Comparison of ENCODE assay signal across 8 cellular contexts in genomic region chr1:31788825-31789256, GRCh38. TPM values are rescaled to one million over a fixed set of nuclear protein-coding genes. Genes with fewer than 3 reads are reported as not detected.
A peak's percentile ranks its signal among the peaks of the same experiment; 100 is the strongest.
DNase-seq lines count a peak whose midpoint lies in the region; ATAC-seq and TF ChIP-seq lines count a peak whose summit lies in the region.

No MANE protein-coding gene starts in this region.

- POLR2A ChIA-PET in CD4-positive, alpha-beta memory T cell (lab: Charles Lee; ENCODE audit: partially characterized antibody) = interaction anchor here (0.8 to 2.5 kb wide), 16 partner anchors 9 to 284 kb away, joined by 3 to 32 read pairs (median 5); partner anchors contain the start of genes ADGRB2, KHDRBS1, PEF1 and PTP4A2

- H3K4me3 ChIP-seq in CD4-positive, alpha-beta memory T cell (ENCODE audit: low read length in 2 of 2) = peak overlapping the region; percentile 78 to 85
- peak overlapping the region; percentile 78 for H3K4me3 ChIP-seq in psoas muscle

- peak overlapping the region; percentile 90 to 99 (median 97) for H3K27ac Mint-ChIP-seq in CD4-positive, alpha-beta memory T cell
- peak overlapping the region; percentile 98 for H3K27ac Mint-ChIP-seq in IgD-negative memory B cell

- H3K27ac ChIP-seq in CD4-positive, alpha-beta memory T cell (ENCODE audit: low read depth, low read length) = peak overlapping the region; percentile 71
- peak overlapping the region; percentile 56 for H3K27ac ChIP-seq in psoas muscle

- no peaks in the 10 kb centered on the region for H3K36me3 ChIP-seq in CD4-positive, alpha-beta memory T cell (ENCODE audit: insufficient read depth, low read length)
- H3K36me3 ChIP-seq in psoas muscle (ENCODE audit: insufficient read depth in 1 of 2, low read depth in 1 of 2) = no peaks in the 10 kb centered on the region

- H3K4me3 Mint-ChIP-seq in CD4-positive, alpha-beta memory T cell = peak overlapping the region; percentile 89 to 96 (median 94)
- H3K4me3 Mint-ChIP-seq in IgD-negative memory B cell = peak overlapping the region; percentile 92 to 99 (median 96)
- peak overlapping the region; percentile 86 for H3K4me3 Mint-ChIP-seq in activated T-cell treated with anti-CD3 and anti-CD28 coated beads, Interleukin-2, amount 50 U/mL, for 4 hours

- intact Hi-C loops in CD4-positive, alpha-beta memory T cell (cut with micrococcal nuclease) = loop anchor here (1.0 to 5.0 kb wide), 8 partner anchors 24 to 395 kb away; partner anchors contain the start of gene PEF1
- intact Hi-C loops in Right ventricle myocardium superior (cut with DNase I) = loop anchor here (2.0 to 10.0 kb wide), 2 partner anchors 124 to 224 kb away; no protein-coding TSS in a partner anchor
- intact Hi-C loops in psoas muscle (cut with DNase I) = loop anchor here (1.0 to 10.0 kb wide), 6 partner anchors 26 to 227 kb away; no protein-coding TSS in a partner anchor

- peak in 1 of 5 donors; percentile 56 for DNase-seq in CD4-positive, alpha-beta memory T cell
- no peak for DNase-seq in activated T-cell treated with anti-CD3 and anti-CD28 coated beads, Interleukin-2, amount 50 U/mL, for 4 hours
- no peak for DNase-seq in Right ventricle myocardium superior
- no peak for DNase-seq in psoas muscle
- DNase-seq in NCI-H187 treated with DMSO at 0.1 percent for 48 hours (lab: John Stamatoyannopoulos, UW) = no peak
- DNase-seq in NCI-H2029 (lab: John Stamatoyannopoulos, UW) = no peak

- H3K9me3 ChIP-seq in CD4-positive, alpha-beta memory T cell (ENCODE audit: control insufficient read depth in 1 of 2, low read length in 2 of 2) = no peaks in the 10 kb centered on the region
- no peaks in the 10 kb centered on the region for H3K9me3 ChIP-seq in psoas muscle

- no peaks in the 10 kb centered on the region for H3K27me3 Mint-ChIP-seq in CD4-positive, alpha-beta memory T cell
- peaks cover 7% of the 10 kb centered on the region for H3K27me3 Mint-ChIP-seq in IgD-negative memory B cell
- peaks cover 2% of the 10 kb centered on the region for H3K27me3 Mint-ChIP-seq in activated T-cell treated with anti-CD3 and anti-CD28 coated beads, Interleukin-2, amount 50 U/mL, for 4 hours (ENCODE audit: low read depth)

- H3K4me1 Mint-ChIP-seq in CD4-positive, alpha-beta memory T cell = peaks cover 5 to 19% (median 10%) of the 10 kb centered on the region in 4 donors
- H3K4me1 Mint-ChIP-seq in IgD-negative memory B cell = peaks cover 21 to 37% (median 25%) of the 10 kb centered on the region in 3 donors
- H3K4me1 Mint-ChIP-seq in activated T-cell treated with anti-CD3 and anti-CD28 coated beads, Interleukin-2, amount 50 U/mL, for 4 hours (ENCODE audit: low read depth) = peaks cover 14% of the 10 kb centered on the region

- no peak for TF ChIP-seq CTCF in psoas muscle (IDR thresholded peaks at IDR 0.05)

- ATAC-seq in GM19452 (IDR thresholded peaks at IDR 0.05; ENCODE audit: unreplicated experiment) = peak; percentile 6
- ATAC-seq in activated T-cell treated with anti-CD3 and anti-CD28 coated beads, Interleukin-2, amount 50 U/mL, for 4 hours = peak; percentile 61 to 64
- ATAC-seq in Right ventricle myocardium superior (ENCODE audit: poor library complexity) = peak; percentile 39
- ATAC-seq in psoas muscle = peak; percentile 19 to 55 (median 38)

- no peaks in the 10 kb centered on the region for H3K27me3 ChIP-seq in CD4-positive, alpha-beta memory T cell (ENCODE audit: insufficient read depth, low read length)
- no peaks in the 10 kb centered on the region for H3K27me3 ChIP-seq in psoas muscle (ENCODE audit: insufficient read depth in 3 of 3, low read length in 2 of 3)

- H3K36me3 Mint-ChIP-seq in CD4-positive, alpha-beta memory T cell = peaks cover 0 to 2% of the 10 kb centered on the region in 2 donors
- H3K36me3 Mint-ChIP-seq in IgD-negative memory B cell = peaks cover 2% of the 10 kb centered on the region
- no peaks in the 10 kb centered on the region for H3K36me3 Mint-ChIP-seq in activated T-cell treated with anti-CD3 and anti-CD28 coated beads, Interleukin-2, amount 50 U/mL, for 4 hours (ENCODE audit: insufficient read depth)

- CTCF ChIA-PET in CD4-positive, alpha-beta memory T cell (lab: Charles Lee; ENCODE audit: partially characterized antibody) = interaction anchor here (1.0 to 6.4 kb wide), 44 partner anchors 9 to 395 kb away, joined by 3 to 126 read pairs (median 5); partner anchors contain the start of genes ADGRB2, PEF1 and SPOCD1

- no peaks in the 10 kb centered on the region for H3K9me3 Mint-ChIP-seq in CD4-positive, alpha-beta memory T cell
- no peaks in the 10 kb centered on the region for H3K9me3 Mint-ChIP-seq in IgD-negative memory B cell
- no peaks in the 10 kb centered on the region for H3K9me3 Mint-ChIP-seq in activated T-cell treated with anti-CD3 and anti-CD28 coated beads, Interleukin-2, amount 50 U/mL, for 4 hours

- 0 to 1% (median 1%) methylated on average over 22 of the region's 22 CpGs for WGBS in psoas muscle, 3 donors

- H3K4me1 ChIP-seq in CD4-positive, alpha-beta memory T cell (ENCODE audit: insufficient read depth, low read length) = peaks cover 9% of the 10 kb centered on the region
- H3K4me1 ChIP-seq in psoas muscle = peaks cover 4% of the 10 kb centered on the region

RNA-seq across cellular contexts. Expression of gene ADGRB2, which starts 24.7 kb away (rescaled TPM):
- total RNA-seq in CD4-positive, alpha-beta memory T cell = 1 to 10 TPM; 1.5 to 2.0 TPM
- polyA plus RNA-seq in CD4-positive, alpha-beta memory T cell = under 1 TPM in 1 of 2 donors, not detected in 1; 0.55 TPM
- polyA plus RNA-seq in IgD-negative memory B cell (0.97 TPM), psoas muscle (under 1 TPM; 0.44 to 0.73 (median 0.65) TPM)
- under 1 TPM; 0.18 to 0.68 (median 0.65) TPM for total RNA-seq in activated T-cell treated with anti-CD3 and anti-CD28 coated beads, Interleukin-2, amount 50 U/mL, for 4 hours
- total RNA-seq in Right ventricle myocardium superior (14.7 TPM), psoas muscle (1 to 10 TPM in 3 of 4 donors, under 1 TPM in 1; 0.61 to 1.8 (median 1.2) TPM)

RNA-seq across cellular contexts. Expression of gene SPOCD1, which starts 27.0 kb away (rescaled TPM):
- total RNA-seq in CD4-positive, alpha-beta memory T cell = under 1 TPM; 0.61 to 0.94 TPM
- not detected for polyA plus RNA-seq in CD4-positive, alpha-beta memory T cell
- polyA plus RNA-seq in IgD-negative memory B cell (not detected), psoas muscle (1 to 10 TPM in 1 of 3 donors, under 1 TPM in 2; 0.05 to 2.5 (median 0.08) TPM)
- under 1 TPM in 1 of 3 donors, not detected in 2; 0.14 TPM for total RNA-seq in activated T-cell treated with anti-CD3 and anti-CD28 coated beads, Interleukin-2, amount 50 U/mL, for 4 hours
- total RNA-seq in Right ventricle myocardium superior (not detected), psoas muscle (under 1 TPM in 2 of 4 donors, not detected in 2; 0.15 to 0.32 TPM)

Comparison
In these comparisons a context has a peak if more than half of its experiments do, and no peak if none do; other contexts are left out.
1. ATAC-seq: peak in every context shown above with its lines; median percentile 62 in activated T-cell treated with anti-CD3 and anti-CD28 coated beads, Interleukin-2, amount 50 U/mL, for 4 hours; 39 in Right ventricle myocardium superior; 38 in psoas muscle; 6 in GM19452.